9 cellular contexts compared by ENCODE assay signal in genomic region chr2:11945139-11946126, GRCh38.
DNase-seq lines count a peak whose midpoint lies in the region; ATAC-seq, FAIRE-seq and TF ChIP-seq lines count a peak whose summit lies in the region.
"Had no signal": no experiment of that assay in that cellular context is flagged by ENCODE, and none has a peak within 500 bp of the region (broad histone marks: within the 10 kb centered on the region; RNA-seq: fewer than 3 reads in every experiment).

No MANE protein-coding gene starts in this region.

- 35 to 44% (median 37%) methylated on average over 5 of the region's 5 CpGs for WGBS in small intestine, 3 donors

- peak; percentile 91 for ATAC-seq in activated CD4-positive, alpha-beta T cell treated with anti-CD3 and anti-CD28 coated beads for 36 hours
- ATAC-seq in HG02870 (IDR thresholded peaks at IDR 0.05; ENCODE audit: unreplicated experiment): peak; percentile 94
- ATAC-seq: heart right ventricle had no signal

- H3K4me3 Mint-ChIP-seq in activated CD4-positive, alpha-beta T cell treated with anti-CD3 and anti-CD28 coated beads for 36 hours: peak overlapping the region; percentile 28

- peak overlapping the region; percentile 52 for H3K4me2 ChIP-seq in OCI-LY3 (ENCODE audit: low read length)

- H3K27ac ChIP-seq in OCI-LY3 (ENCODE audit: low read length) (no peak overlapping the region), small intestine (ENCODE audit: low read depth in 1 of 2, low read length in 1 of 2) (no peak overlapping the region)

- no peaks in the 10 kb centered on the region for H3K27me3 Mint-ChIP-seq in activated CD4-positive, alpha-beta T cell treated with anti-CD3 and anti-CD28 coated beads for 36 hours

- no peak for TF ChIP-seq CTCF in OCI-LY3 (IDR thresholded peaks at IDR 0.05; ENCODE audit: low read depth, low read length)

- no peak overlapping the region for H2AFZ ChIP-seq in OCI-LY3 (ENCODE audit: low read depth, low read length)

- intact Hi-C loops in activated CD4-positive, alpha-beta T cell treated with anti-CD3 and anti-CD28 coated beads for 36 hours (cut with DNase I, micrococcal nuclease): loop anchor here in 1 of 2 experiments (5.0 kb wide), 1 partner anchor 113 kb away; no protein-coding TSS in a partner anchor

- H3K27ac Mint-ChIP-seq in activated CD4-positive, alpha-beta T cell treated with anti-CD3 and anti-CD28 coated beads for 36 hours: no peak overlapping the region

- no peaks in the 10 kb centered on the region for H4K20me1 ChIP-seq in OCI-LY3 (ENCODE audit: insufficient read depth, low read length)

- POLR2A ChIA-PET in activated CD4-positive, alpha-beta T cell treated with anti-CD3 and anti-CD28 coated beads for 36 hours (lab: Charles Lee): no interaction called here

- peak; percentile 40 for DNase-seq in activated CD4-positive, alpha-beta T cell treated with anti-CD3 and anti-CD28 coated beads for 36 hours
- DNase-seq in activated CD4-positive, alpha-beta T cell treated with anti-CD3 and anti-CD28 coated beads for 1 hour: no peak
- DNase-seq in small intestine (peak; percentile 6), COR-L47 (lab: John Stamatoyannopoulos, UW) (no peak), SHP77 (lab: John Stamatoyannopoulos, UW) (no peak), hepatic stellate cell (ENCODE audit: low spot score) (no peak)
- DNase-seq: heart right ventricle had no signal

- H3K9ac ChIP-seq in OCI-LY3 (ENCODE audit: low read length): no peak overlapping the region

- peaks cover 28% of the 10 kb centered on the region for H3K27me3 ChIP-seq in OCI-LY3 (ENCODE audit: low read depth, low read length)
- H3K27me3 ChIP-seq in small intestine (ENCODE audit: control insufficient read depth in 2 of 2, insufficient read depth in 2 of 2, low read length in 2 of 2): no peaks in the 10 kb centered on the region
- H3K27me3 ChIP-seq: heart right ventricle had no signal

- no peaks in the 10 kb centered on the region for H3K36me3 ChIP-seq in OCI-LY3 (replicated peaks; ENCODE audit: low read depth, low read length)
- no peaks in the 10 kb centered on the region for H3K36me3 ChIP-seq in small intestine (ENCODE audit: control insufficient read depth in 2 of 2, insufficient read depth in 2 of 2, low read length in 2 of 2)
- H3K36me3 ChIP-seq: heart right ventricle had no signal

- H3K4me3 ChIP-seq in OCI-LY3 (ENCODE audit: low read length) (peak overlapping the region; percentile 29), small intestine (ENCODE audit: low read depth in 1 of 2, low read length in 2 of 2) (no peak overlapping the region)

- peaks cover 9% of the 10 kb centered on the region for H3K4me1 Mint-ChIP-seq in activated CD4-positive, alpha-beta T cell treated with anti-CD3 and anti-CD28 coated beads for 36 hours

- FAIRE-seq in small intestine (lab: Jason Lieb, UNC): no peak

- H3K9me3 Mint-ChIP-seq in activated CD4-positive, alpha-beta T cell treated with anti-CD3 and anti-CD28 coated beads for 36 hours (ENCODE audit: low read depth): no peaks in the 10 kb centered on the region

- H3K9me3 ChIP-seq in OCI-LY3 (ENCODE audit: insufficient read depth, low read length): no peaks in the 10 kb centered on the region
- no peaks in the 10 kb centered on the region for H3K9me3 ChIP-seq in small intestine (ENCODE audit: control insufficient read depth, low read depth)
- H3K9me3 ChIP-seq: heart right ventricle had no signal

- CTCF ChIA-PET in activated CD4-positive, alpha-beta T cell treated with anti-CD3 and anti-CD28 coated beads for 36 hours (lab: Charles Lee): interaction anchor here (0.8 kb wide), 1 partner anchor 80 kb away, joined by 3 read pairs; no protein-coding TSS in a partner anchor

- H3K4me1 ChIP-seq in OCI-LY3 (ENCODE audit: low read length) (peaks cover 19% of the 10 kb centered on the region), small intestine (ENCODE audit: control insufficient read depth in 2 of 2, insufficient read depth in 1 of 2, low read depth in 1 of 2, low read length in 1 of 2) (no peaks in the 10 kb centered on the region)

- H3K79me2 ChIP-seq in OCI-LY3 (ENCODE audit: low read length): no peaks in the 10 kb centered on the region

- no peaks in the 10 kb centered on the region for H3K36me3 Mint-ChIP-seq in activated CD4-positive, alpha-beta T cell treated with anti-CD3 and anti-CD28 coated beads for 36 hours (ENCODE audit: low read depth)

Comparison
In these comparisons a context has a peak if more than half of its experiments do, and no peak if none do; other contexts are left out.
1. DNase-seq: peak in activated CD4-positive, alpha-beta T cell treated with anti-CD3 and anti-CD28 coated beads for 36 hours (single experiment) and small intestine (single experiment); none in activated CD4-positive, alpha-beta T cell treated with anti-CD3 and anti-CD28 coated beads for 1 hour (single experiment), COR-L47 (single experiment), SHP77 (0 of 2) and hepatic stellate cell (single experiment).